9 cellular contexts compared by ENCODE assay signal in genomic region chr14:23119362-23120327, GRCh38. TPM values are rescaled to one million over a fixed set of nuclear protein-coding genes. Genes with fewer than 3 reads are reported as not detected.
DNase-seq lines count a peak whose midpoint lies in the region; ATAC-seq and TF ChIP-seq lines count a peak whose summit lies in the region.
"Had no signal": no experiment of that assay in that cellular context is flagged by ENCODE, and none has a peak within 500 bp of the region (broad histone marks: within the 10 kb centered on the region; RNA-seq: fewer than 3 reads in every experiment).

No MANE protein-coding gene starts in this region.

- no peak overlapping the region for H3K4me3 ChIP-seq in stomach

- no peak for ATAC-seq in stimulated activated effector memory CD8-positive, alpha-beta T cell treated with anti-CD3 and anti-CD28 coated beads, Interleukin-12 subunit alpha, Interleukin-12 subunit beta, amount 100 ng/mL, for 72 hours
- ATAC-seq in GM18520 (IDR thresholded peaks at IDR 0.05; ENCODE audit: unreplicated experiment): no peak

- no peaks in the 10 kb centered on the region for H3K9me3 Mint-ChIP-seq in HFFc6
- no peaks in the 10 kb centered on the region for H3K9me3 Mint-ChIP-seq in activated naive CD8-positive, alpha-beta T cell treated with anti-CD3 and anti-CD28 coated beads for 36 hours
- no peaks in the 10 kb centered on the region for H3K9me3 Mint-ChIP-seq in stimulated activated effector memory CD8-positive, alpha-beta T cell treated with anti-CD3 and anti-CD28 coated beads, Interleukin-12 subunit alpha, Interleukin-12 subunit beta, amount 100 ng/mL, for 72 hours
- H3K9me3 Mint-ChIP-seq in immature natural killer cell: no peaks in the 10 kb centered on the region

- no peaks in the 10 kb centered on the region for H3K36me3 Mint-ChIP-seq in HFFc6 (ENCODE audit: low read depth)
- no peaks in the 10 kb centered on the region for H3K36me3 Mint-ChIP-seq in activated naive CD8-positive, alpha-beta T cell treated with anti-CD3 and anti-CD28 coated beads for 36 hours
- no peaks in the 10 kb centered on the region for H3K36me3 Mint-ChIP-seq in stimulated activated effector memory CD8-positive, alpha-beta T cell treated with anti-CD3 and anti-CD28 coated beads, Interleukin-12 subunit alpha, Interleukin-12 subunit beta, amount 100 ng/mL, for 72 hours
- H3K36me3 Mint-ChIP-seq in immature natural killer cell: no peaks in the 10 kb centered on the region

- peaks cover 2% of the 10 kb centered on the region for H3K27me3 Mint-ChIP-seq in HFFc6 (ENCODE audit: insufficient read depth)
- no peaks in the 10 kb centered on the region for H3K27me3 Mint-ChIP-seq in activated naive CD8-positive, alpha-beta T cell treated with anti-CD3 and anti-CD28 coated beads for 36 hours
- peaks cover 0 to 5% (median 2%) of the 10 kb centered on the region in 3 donors for H3K27me3 Mint-ChIP-seq in immature natural killer cell (ENCODE audit: low read depth in 3 of 3)

- TF ChIP-seq POLR2A in stomach (IDR thresholded peaks at IDR 0.05): no peak

- intact Hi-C loops in stomach (cut with DNase I; ENCODE audit: low total_unique reads): loop anchor here (5.0 kb wide), 1 partner anchor 68 kb away; no protein-coding TSS in a partner anchor

- peaks cover 0 to 32% (median 0%) of the 10 kb centered on the region in 3 donors for H3K27me3 ChIP-seq in stomach

- H3K36me3 ChIP-seq in stomach: no peaks in the 10 kb centered on the region

- no peak for TF ChIP-seq CTCF in HFFc6 (IDR thresholded peaks at IDR 0.05)
- no peak for TF ChIP-seq CTCF in stomach (IDR thresholded peaks at IDR 0.05)

- peaks cover 67% of the 10 kb centered on the region for H3K4me1 Mint-ChIP-seq in HFFc6 (ENCODE audit: low read depth)
- peaks cover 44% of the 10 kb centered on the region for H3K4me1 Mint-ChIP-seq in activated naive CD8-positive, alpha-beta T cell treated with anti-CD3 and anti-CD28 coated beads for 36 hours
- peaks cover 32% of the 10 kb centered on the region for H3K4me1 Mint-ChIP-seq in stimulated activated effector memory CD8-positive, alpha-beta T cell treated with anti-CD3 and anti-CD28 coated beads, Interleukin-12 subunit alpha, Interleukin-12 subunit beta, amount 100 ng/mL, for 72 hours
- H3K4me1 Mint-ChIP-seq in immature natural killer cell: peaks cover 10 to 12% of the 10 kb centered on the region in 2 donors

- H3K27ac ChIP-seq in stomach: peak overlapping the region in 2 of 5 donors; percentile 56 to 59

- peak overlapping the region; percentile 19; the same call in 1 of the 2 replicates for H3K27ac Mint-ChIP-seq in HFFc6
- H3K27ac Mint-ChIP-seq in activated naive CD8-positive, alpha-beta T cell treated with anti-CD3 and anti-CD28 coated beads for 36 hours: peak overlapping the region; percentile 75
- peak overlapping the region; percentile 84 for H3K27ac Mint-ChIP-seq in stimulated activated effector memory CD8-positive, alpha-beta T cell treated with anti-CD3 and anti-CD28 coated beads, Interleukin-12 subunit alpha, Interleukin-12 subunit beta, amount 100 ng/mL, for 72 hours
- peak overlapping the region in 1 of 6 donors; percentile 11 for H3K27ac Mint-ChIP-seq in immature natural killer cell

- no peak for TF ChIP-seq EP300 in stomach (IDR thresholded peaks at IDR 0.05)

- H3K4me3 Mint-ChIP-seq in HFFc6: no peak overlapping the region
- H3K4me3 Mint-ChIP-seq in activated naive CD8-positive, alpha-beta T cell treated with anti-CD3 and anti-CD28 coated beads for 36 hours: peak overlapping the region; percentile 32
- H3K4me3 Mint-ChIP-seq in stimulated activated effector memory CD8-positive, alpha-beta T cell treated with anti-CD3 and anti-CD28 coated beads, Interleukin-12 subunit alpha, Interleukin-12 subunit beta, amount 100 ng/mL, for 72 hours: no peak overlapping the region
- no peak overlapping the region for H3K4me3 Mint-ChIP-seq in immature natural killer cell

- H3K4me1 ChIP-seq in stomach: peaks cover 9 to 50% (median 21%) of the 10 kb centered on the region in 4 donors

- WGBS in stomach, 5 donors: 73 to 76% (median 75%) methylated on average over 16 of the region's 16 CpGs

- no peak for DNase-seq in HFFc6
- DNase-seq in SKM-1 (lab: John Stamatoyannopoulos, UW; ENCODE audit: unreplicated experiment): peak; percentile 58
- DNase-seq in activated naive CD8-positive, alpha-beta T cell treated with anti-CD3 and anti-CD28 coated beads for 36 hours: peak; percentile 26
- DNase-seq in stimulated activated effector memory CD8-positive, alpha-beta T cell treated with anti-CD3 and anti-CD28 coated beads, Interleukin-12 subunit alpha, Interleukin-12 subunit beta, amount 100 ng/mL, for 72 hours (ENCODE audit: low spot score in 2 of 2): no peak
- DNase-seq in immature natural killer cell: no peak
- DNase-seq in stomach: no peak
- DNase-seq: NCI-H146 had no signal

- no peaks in the 10 kb centered on the region for H3K9me3 ChIP-seq in stomach

RNA-seq across cellular contexts. Expression of gene CEBPE, which starts 0.6 kb away (rescaled TPM):
- total RNA-seq in HFFc6 (2021; fragmentation: NEBNext Ultra II Directional; extraction: Animal tissue kit (Norgen Biotek cat#: 25700)): not detected
- under 1 TPM; 0.45 to 0.68 TPM for total RNA-seq in activated naive CD8-positive, alpha-beta T cell treated with anti-CD3 and anti-CD28 coated beads for 36 hours
- not detected for polyA plus RNA-seq in immature natural killer cell
- total RNA-seq in stomach: not detected
- polyA plus RNA-seq in stomach: under 1 TPM in 1 of 3 donors, not detected in 2; 0.37 TPM
- total RNA-seq: temporal lobe had no signal

RNA-seq across cellular contexts. Expression of gene CIROP, which starts 14.9 kb away (rescaled TPM):
- total RNA-seq in HFFc6 (2021; fragmentation: NEBNext Ultra II Directional; extraction: Animal tissue kit (Norgen Biotek cat#: 25700)): not detected
- not detected for total RNA-seq in activated naive CD8-positive, alpha-beta T cell treated with anti-CD3 and anti-CD28 coated beads for 36 hours
- not detected for polyA plus RNA-seq in immature natural killer cell
- not detected for total RNA-seq in stomach
- not detected for polyA plus RNA-seq in stomach
- total RNA-seq: temporal lobe had no signal

RNA-seq across cellular contexts. Expression of gene C14orf119, which starts 24.3 kb away (rescaled TPM):
- 100 to 1,000 TPM in 4 of 6 experiments, 10 to 100 TPM in 2; 85.0 to 117 (median 103) TPM for total RNA-seq in HFFc6 (2021; fragmentation: NEBNext Ultra II Directional; extraction: Animal tissue kit (Norgen Biotek cat#: 25700))
- 10 to 100 TPM; 52.0 to 57.0 TPM for total RNA-seq in activated naive CD8-positive, alpha-beta T cell treated with anti-CD3 and anti-CD28 coated beads for 36 hours
- polyA plus RNA-seq in immature natural killer cell: 100 to 1,000 TPM in 2 of 3 donors, 10 to 100 TPM in 1; 85.2 to 184 (median 135) TPM
- total RNA-seq in stomach: 10 to 100 TPM in 2 of 5 donors, 1 to 10 TPM in 2, not detected in 1; 1.8 to 25.2 (median 14.0) TPM
- 10 to 100 TPM; 27.4 to 51.8 (median 49.8) TPM for polyA plus RNA-seq in stomach

RNA-seq across cellular contexts. Expression of gene ACIN1, which starts 24.7 kb away (rescaled TPM):
- 100 to 1,000 TPM; 128 to 150 (median 142) TPM for total RNA-seq in HFFc6 (2021; fragmentation: NEBNext Ultra II Directional; extraction: Animal tissue kit (Norgen Biotek cat#: 25700))
- 100 to 1,000 TPM; 160 to 174 TPM for total RNA-seq in activated naive CD8-positive, alpha-beta T cell treated with anti-CD3 and anti-CD28 coated beads for 36 hours
- polyA plus RNA-seq in immature natural killer cell (10 to 100 TPM in 1 of 3 donors, 1 to 10 TPM in 1, under 1 TPM in 1; 0.40 to 15.0 (median 4.5) TPM), stomach (10 to 100 TPM; 37.1 to 86.4 (median 52.7) TPM)
- total RNA-seq in stomach: 100 to 1,000 TPM; 114 to 232 (median 123) TPM

Comparison
In these comparisons a context has a peak if more than half of its experiments do, and no peak if none do; other contexts are left out.
1. DNase-seq: peak in SKM-1 (single experiment) and activated naive CD8-positive, alpha-beta T cell treated with anti-CD3 and anti-CD28 coated beads for 36 hours (single experiment); none in HFFc6 (single experiment), stimulated activated effector memory CD8-positive, alpha-beta T cell treated with anti-CD3 and anti-CD28 coated beads, Interleukin-12 subunit alpha, Interleukin-12 subunit beta, amount 100 ng/mL, for 72 hours (0 of 2), immature natural killer cell (0 of 3) and stomach (single experiment).